ENCODE assay signal across 8 cellular contexts in genomic region chr7:120950539-120951308, GRCh38. TPM values are rescaled to one million over a fixed set of nuclear protein-coding genes. Genes with fewer than 3 reads are reported as not detected.
DNase-seq lines count a peak whose midpoint lies in the region; ATAC-seq lines count a peak whose summit lies in the region.

A gene with protein sequence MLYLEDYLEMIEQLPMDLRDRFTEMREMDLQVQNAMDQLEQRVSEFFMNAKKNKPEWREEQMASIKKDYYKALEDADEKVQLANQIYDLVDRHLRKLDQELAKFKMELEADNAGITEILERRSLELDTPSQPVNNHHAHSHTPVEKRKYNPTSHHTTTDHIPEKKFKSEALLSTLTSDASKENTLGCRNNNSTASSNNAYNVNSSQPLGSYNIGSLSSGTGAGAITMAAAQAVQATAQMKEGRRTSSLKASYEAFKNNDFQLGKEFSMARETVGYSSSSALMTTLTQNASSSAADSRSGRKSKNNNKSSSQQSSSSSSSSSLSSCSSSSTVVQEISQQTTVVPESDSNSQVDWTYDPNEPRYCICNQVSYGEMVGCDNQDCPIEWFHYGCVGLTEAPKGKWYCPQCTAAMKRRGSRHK (plus strand): TSS chr7:120950777. CDS start chr7:120950897, 120 bp downstream.

- H3K4me1 Mint-ChIP-seq in IgD-negative memory B cell = peaks cover 13 to 20% (median 17%) of the 10 kb centered on the region in 3 donors

- peak; percentile 98 for DNase-seq in DMS 273 treated with DMSO at 0.1 percent for 48 hours (lab: John Stamatoyannopoulos, UW)
- peak; percentile 93 for DNase-seq in OCI-M2 (lab: John Stamatoyannopoulos, UW; ENCODE audit: unreplicated experiment)
- peak; percentile 98 for DNase-seq in activated T-cell treated with anti-CD3 and anti-CD28 coated beads for 4 hours
- peak; percentile 67 for DNase-seq in epidermal melanocyte (ENCODE audit: insufficient read length, low spot score)
- DNase-seq in middle frontal gyrus (ENCODE audit: extremely low spot score, low spot score) = peak; percentile 96
- peak; percentile 91 to 94 for DNase-seq in stimulated activated CD8-positive, alpha-beta memory T cell treated with anti-CD3 and anti-CD28 coated beads, Interleukin-2, amount 100 ng/mL, for 48 hours (ENCODE audit: low read depth in 2 of 2)

- no peaks in the 10 kb centered on the region for H3K9me3 Mint-ChIP-seq in IgD-negative memory B cell

- H3K27me3 Mint-ChIP-seq in IgD-negative memory B cell = peaks cover 2% of the 10 kb centered on the region

- no peaks in the 10 kb centered on the region for H3K36me3 Mint-ChIP-seq in IgD-negative memory B cell

- peak within 1 kb of the TSS; percentile 98 to 100 (median 99) for H3K27ac Mint-ChIP-seq in IgD-negative memory B cell

- ATAC-seq in GM21529 (IDR thresholded peaks at IDR 0.05; ENCODE audit: unreplicated experiment) = peak; percentile 94

- H3K4me3 Mint-ChIP-seq in IgD-negative memory B cell = peak within 1 kb of the TSS; percentile 94 to 99 (median 96)

RNA-seq across cellular contexts. Expression of the gene that starts here (rescaled TPM):
- polyA plus RNA-seq in IgD-negative memory B cell = 29.4 TPM

Comparison
In these comparisons a context has a peak if more than half of its experiments do, and no peak if none do; other contexts are left out.
1. Peak in every context shown above with its lines: DNase-seq and ATAC-seq.